1 cellular context compared by ENCODE assay signal in the genomic region with DNA sequence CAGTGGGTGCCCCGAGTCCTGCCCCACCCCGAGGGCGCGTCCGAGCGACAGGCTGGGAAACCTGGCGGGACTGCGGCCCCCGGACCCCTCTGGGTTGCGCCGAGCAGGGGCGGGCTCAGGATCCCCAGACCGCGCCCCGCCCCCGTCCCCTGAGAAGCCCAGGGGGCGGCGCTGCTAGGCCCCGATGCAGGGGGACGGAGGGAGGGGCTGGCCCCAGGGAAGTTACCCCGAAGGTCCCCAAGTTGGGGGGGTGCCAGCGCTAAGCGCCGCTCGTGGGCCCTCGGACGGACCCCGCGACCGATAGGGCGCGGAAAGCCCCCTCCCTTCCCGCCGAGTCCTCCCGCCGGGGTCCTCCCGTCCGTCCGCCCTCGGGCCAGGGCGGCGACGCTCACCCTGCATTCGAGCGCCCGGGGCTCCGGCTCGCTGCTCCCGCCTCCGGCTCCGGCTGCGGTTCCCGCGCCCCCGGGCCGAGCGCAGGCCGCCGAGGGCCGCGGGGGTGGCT.
TF ChIP-seq lines count a peak whose summit lies in the region.

No MANE protein-coding gene starts in this region.

TF ChIP-seq in HEK293, 187 proteins besides CTCF, POLR2A, EP300 and RAD21 (continued from another document and continues in another):
- TF ChIP-seq, protein P1, sequence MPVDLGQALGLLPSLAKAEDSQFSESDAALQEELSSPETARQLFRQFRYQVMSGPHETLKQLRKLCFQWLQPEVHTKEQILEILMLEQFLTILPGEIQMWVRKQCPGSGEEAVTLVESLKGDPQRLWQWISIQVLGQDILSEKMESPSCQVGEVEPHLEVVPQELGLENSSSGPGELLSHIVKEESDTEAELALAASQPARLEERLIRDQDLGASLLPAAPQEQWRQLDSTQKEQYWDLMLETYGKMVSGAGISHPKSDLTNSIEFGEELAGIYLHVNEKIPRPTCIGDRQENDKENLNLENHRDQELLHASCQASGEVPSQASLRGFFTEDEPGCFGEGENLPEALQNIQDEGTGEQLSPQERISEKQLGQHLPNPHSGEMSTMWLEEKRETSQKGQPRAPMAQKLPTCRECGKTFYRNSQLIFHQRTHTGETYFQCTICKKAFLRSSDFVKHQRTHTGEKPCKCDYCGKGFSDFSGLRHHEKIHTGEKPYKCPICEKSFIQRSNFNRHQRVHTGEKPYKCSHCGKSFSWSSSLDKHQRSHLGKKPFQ (tag by site-specific recombination; IDR thresholded peaks at IDR 0.05): no peak
- TF ChIP-seq ZNF610 (tag by site-specific recombination; IDR thresholded peaks at IDR 0.05; ENCODE audit: borderline replicate concordance): no peak
- TF ChIP-seq ZNF658 (tag by site-specific recombination; IDR thresholded peaks at IDR 0.05): no peak
- no peak for TF ChIP-seq ZNF776 (tag by site-specific recombination; IDR thresholded peaks at IDR 0.05; ENCODE audit: borderline replicate concordance)
- TF ChIP-seq ZNF560 (tag by site-specific recombination; IDR thresholded peaks at IDR 0.05; ENCODE audit: borderline replicate concordance): no peak
- TF ChIP-seq ZNF404 (tag by site-specific recombination; IDR thresholded peaks at IDR 0.05): no peak
- no peak for TF ChIP-seq ZNF76 (tag by site-specific recombination; IDR thresholded peaks at IDR 0.05; ENCODE audit: borderline replicate concordance, low read depth)
- TF ChIP-seq, protein P2, sequence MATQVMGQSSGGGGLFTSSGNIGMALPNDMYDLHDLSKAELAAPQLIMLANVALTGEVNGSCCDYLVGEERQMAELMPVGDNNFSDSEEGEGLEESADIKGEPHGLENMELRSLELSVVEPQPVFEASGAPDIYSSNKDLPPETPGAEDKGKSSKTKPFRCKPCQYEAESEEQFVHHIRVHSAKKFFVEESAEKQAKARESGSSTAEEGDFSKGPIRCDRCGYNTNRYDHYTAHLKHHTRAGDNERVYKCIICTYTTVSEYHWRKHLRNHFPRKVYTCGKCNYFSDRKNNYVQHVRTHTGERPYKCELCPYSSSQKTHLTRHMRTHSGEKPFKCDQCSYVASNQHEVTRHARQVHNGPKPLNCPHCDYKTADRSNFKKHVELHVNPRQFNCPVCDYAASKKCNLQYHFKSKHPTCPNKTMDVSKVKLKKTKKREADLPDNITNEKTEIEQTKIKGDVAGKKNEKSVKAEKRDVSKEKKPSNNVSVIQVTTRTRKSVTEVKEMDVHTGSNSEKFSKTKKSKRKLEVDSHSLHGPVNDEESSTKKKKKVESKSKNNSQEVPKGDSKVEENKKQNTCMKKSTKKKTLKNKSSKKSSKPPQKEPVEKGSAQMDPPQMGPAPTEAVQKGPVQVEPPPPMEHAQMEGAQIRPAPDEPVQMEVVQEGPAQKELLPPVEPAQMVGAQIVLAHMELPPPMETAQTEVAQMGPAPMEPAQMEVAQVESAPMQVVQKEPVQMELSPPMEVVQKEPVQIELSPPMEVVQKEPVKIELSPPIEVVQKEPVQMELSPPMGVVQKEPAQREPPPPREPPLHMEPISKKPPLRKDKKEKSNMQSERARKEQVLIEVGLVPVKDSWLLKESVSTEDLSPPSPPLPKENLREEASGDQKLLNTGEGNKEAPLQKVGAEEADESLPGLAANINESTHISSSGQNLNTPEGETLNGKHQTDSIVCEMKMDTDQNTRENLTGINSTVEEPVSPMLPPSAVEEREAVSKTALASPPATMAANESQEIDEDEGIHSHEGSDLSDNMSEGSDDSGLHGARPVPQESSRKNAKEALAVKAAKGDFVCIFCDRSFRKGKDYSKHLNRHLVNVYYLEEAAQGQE (tag by site-specific recombination; IDR thresholded peaks at IDR 0.05): no peak
- TF ChIP-seq ZNF549 (tag by site-specific recombination; IDR thresholded peaks at IDR 0.05): no peak
- no peak for TF ChIP-seq ZNF792 (tag by site-specific recombination; IDR thresholded peaks at IDR 0.05)
- no peak for TF ChIP-seq ZNF624 (tag by site-specific recombination; IDR thresholded peaks at IDR 0.05)
- TF ChIP-seq, protein P3, sequence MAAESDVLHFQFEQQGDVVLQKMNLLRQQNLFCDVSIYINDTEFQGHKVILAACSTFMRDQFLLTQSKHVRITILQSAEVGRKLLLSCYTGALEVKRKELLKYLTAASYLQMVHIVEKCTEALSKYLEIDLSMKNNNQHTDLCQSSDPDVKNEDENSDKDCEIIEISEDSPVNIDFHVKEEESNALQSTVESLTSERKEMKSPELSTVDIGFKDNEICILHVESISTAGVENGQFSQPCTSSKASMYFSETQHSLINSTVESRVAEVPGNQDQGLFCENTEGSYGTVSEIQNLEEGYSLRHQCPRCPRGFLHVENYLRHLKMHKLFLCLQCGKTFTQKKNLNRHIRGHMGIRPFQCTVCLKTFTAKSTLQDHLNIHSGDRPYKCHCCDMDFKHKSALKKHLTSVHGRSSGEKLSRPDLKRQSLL (tag by site-specific recombination; IDR thresholded peaks at IDR 0.05): no peak
- TF ChIP-seq SCRT1 (tag by site-specific recombination; IDR thresholded peaks at IDR 0.05; ENCODE audit: borderline replicate concordance): no peak
- TF ChIP-seq ZNF785 (tag by site-specific recombination; IDR thresholded peaks at IDR 0.05): no peak
- TF ChIP-seq GLI4 (tag by site-specific recombination; IDR thresholded peaks at IDR 0.05): no peak
- TF ChIP-seq, protein P4, sequence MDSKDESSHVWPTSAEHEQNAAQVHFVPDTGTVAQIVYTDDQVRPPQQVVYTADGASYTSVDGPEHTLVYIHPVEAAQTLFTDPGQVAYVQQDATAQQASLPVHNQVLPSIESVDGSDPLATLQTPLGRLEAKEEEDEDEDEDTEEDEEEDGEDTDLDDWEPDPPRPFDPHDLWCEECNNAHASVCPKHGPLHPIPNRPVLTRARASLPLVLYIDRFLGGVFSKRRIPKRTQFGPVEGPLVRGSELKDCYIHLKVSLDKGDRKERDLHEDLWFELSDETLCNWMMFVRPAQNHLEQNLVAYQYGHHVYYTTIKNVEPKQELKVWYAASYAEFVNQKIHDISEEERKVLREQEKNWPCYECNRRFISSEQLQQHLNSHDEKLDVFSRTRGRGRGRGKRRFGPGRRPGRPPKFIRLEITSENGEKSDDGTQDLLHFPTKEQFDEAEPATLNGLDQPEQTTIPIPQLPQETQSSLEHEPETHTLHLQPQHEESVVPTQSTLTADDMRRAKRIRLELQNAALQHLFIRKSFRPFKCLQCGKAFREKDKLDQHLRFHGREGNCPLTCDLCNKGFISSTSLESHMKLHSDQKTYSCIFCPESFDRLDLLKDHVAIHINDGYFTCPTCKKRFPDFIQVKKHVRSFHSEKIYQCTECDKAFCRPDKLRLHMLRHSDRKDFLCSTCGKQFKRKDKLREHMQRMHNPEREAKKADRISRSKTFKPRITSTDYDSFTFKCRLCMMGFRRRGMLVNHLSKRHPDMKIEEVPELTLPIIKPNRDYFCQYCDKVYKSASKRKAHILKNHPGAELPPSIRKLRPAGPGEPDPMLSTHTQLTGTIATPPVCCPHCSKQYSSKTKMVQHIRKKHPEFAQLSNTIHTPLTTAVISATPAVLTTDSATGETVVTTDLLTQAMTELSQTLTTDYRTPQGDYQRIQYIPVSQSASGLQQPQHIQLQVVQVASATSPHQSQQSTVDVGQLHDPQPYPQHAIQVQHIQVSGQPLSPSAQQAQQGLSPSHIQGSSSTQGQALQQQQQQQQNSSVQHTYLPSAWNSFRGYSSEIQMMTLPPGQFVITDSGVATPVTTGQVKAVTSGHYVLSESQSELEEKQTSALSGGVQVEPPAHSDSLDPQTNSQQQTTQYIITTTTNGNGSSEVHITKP (tag by site-specific recombination; IDR thresholded peaks at IDR 0.05): peak; percentile 31
- TF ChIP-seq GLIS1 (tag by site-specific recombination; IDR thresholded peaks at IDR 0.05): peak; percentile 59
- TF ChIP-seq, protein P5, sequence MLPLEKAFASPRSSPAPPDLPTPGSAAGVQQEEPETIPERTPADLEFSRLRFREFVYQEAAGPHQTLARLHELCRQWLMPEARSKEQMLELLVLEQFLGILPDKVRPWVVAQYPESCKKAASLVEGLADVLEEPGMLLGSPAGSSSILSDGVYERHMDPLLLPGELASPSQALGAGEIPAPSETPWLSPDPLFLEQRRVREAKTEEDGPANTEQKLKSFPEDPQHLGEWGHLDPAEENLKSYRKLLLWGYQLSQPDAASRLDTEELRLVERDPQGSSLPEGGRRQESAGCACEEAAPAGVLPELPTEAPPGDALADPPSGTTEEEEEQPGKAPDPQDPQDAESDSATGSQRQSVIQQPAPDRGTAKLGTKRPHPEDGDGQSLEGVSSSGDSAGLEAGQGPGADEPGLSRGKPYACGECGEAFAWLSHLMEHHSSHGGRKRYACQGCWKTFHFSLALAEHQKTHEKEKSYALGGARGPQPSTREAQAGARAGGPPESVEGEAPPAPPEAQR (tag by site-specific recombination; IDR thresholded peaks at IDR 0.05): no peak
- no peak for TF ChIP-seq GFI1B (tag by site-specific recombination; IDR thresholded peaks at IDR 0.05)
- TF ChIP-seq RBAK (tag by site-specific recombination; IDR thresholded peaks at IDR 0.05): no peak
- TF ChIP-seq KLF8 (tag by site-specific recombination; IDR thresholded peaks at IDR 0.05): peak; percentile 8; the same call in 1 of the 2 replicates
- peak; percentile 33 for TF ChIP-seq KLF1 (tag by site-specific recombination; IDR thresholded peaks at IDR 0.05)
- TF ChIP-seq ZNF830 (tag by site-specific recombination; IDR thresholded peaks at IDR 0.05; ENCODE audit: low read depth): no peak
- no peak for TF ChIP-seq OSR2 (tag by site-specific recombination; IDR thresholded peaks at IDR 0.05)
- no peak; the same call in 1 of the 2 replicates for TF ChIP-seq ZBTB8A (tag by site-specific recombination; IDR thresholded peaks at IDR 0.05)
- TF ChIP-seq WT1 (tag by site-specific recombination; IDR thresholded peaks at IDR 0.05): no peak
- no peak for TF ChIP-seq ZNF514 (tag by site-specific recombination; IDR thresholded peaks at IDR 0.05)
- no peak for TF ChIP-seq ZEB2 (tag by site-specific recombination; IDR thresholded peaks at IDR 0.05)
- no peak for TF ChIP-seq BCL11A (tag by site-specific recombination; IDR thresholded peaks at IDR 0.05; ENCODE audit: low read depth)
- TF ChIP-seq ZNF341 (tag by site-specific recombination; IDR thresholded peaks at IDR 0.05; ENCODE audit: low read depth): peak; percentile 48
- TF ChIP-seq ZNF664 (tag by site-specific recombination; IDR thresholded peaks at IDR 0.05): no peak
- TF ChIP-seq, protein P6, sequence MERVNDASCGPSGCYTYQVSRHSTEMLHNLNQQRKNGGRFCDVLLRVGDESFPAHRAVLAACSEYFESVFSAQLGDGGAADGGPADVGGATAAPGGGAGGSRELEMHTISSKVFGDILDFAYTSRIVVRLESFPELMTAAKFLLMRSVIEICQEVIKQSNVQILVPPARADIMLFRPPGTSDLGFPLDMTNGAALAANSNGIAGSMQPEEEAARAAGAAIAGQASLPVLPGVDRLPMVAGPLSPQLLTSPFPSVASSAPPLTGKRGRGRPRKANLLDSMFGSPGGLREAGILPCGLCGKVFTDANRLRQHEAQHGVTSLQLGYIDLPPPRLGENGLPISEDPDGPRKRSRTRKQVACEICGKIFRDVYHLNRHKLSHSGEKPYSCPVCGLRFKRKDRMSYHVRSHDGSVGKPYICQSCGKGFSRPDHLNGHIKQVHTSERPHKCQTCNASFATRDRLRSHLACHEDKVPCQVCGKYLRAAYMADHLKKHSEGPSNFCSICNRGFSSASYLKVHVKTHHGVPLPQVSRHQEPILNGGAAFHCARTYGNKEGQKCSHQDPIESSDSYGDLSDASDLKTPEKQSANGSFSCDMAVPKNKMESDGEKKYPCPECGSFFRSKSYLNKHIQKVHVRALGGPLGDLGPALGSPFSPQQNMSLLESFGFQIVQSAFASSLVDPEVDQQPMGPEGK (tag by site-specific recombination; IDR thresholded peaks at IDR 0.05): peak; percentile 73
- TF ChIP-seq, protein P7, sequence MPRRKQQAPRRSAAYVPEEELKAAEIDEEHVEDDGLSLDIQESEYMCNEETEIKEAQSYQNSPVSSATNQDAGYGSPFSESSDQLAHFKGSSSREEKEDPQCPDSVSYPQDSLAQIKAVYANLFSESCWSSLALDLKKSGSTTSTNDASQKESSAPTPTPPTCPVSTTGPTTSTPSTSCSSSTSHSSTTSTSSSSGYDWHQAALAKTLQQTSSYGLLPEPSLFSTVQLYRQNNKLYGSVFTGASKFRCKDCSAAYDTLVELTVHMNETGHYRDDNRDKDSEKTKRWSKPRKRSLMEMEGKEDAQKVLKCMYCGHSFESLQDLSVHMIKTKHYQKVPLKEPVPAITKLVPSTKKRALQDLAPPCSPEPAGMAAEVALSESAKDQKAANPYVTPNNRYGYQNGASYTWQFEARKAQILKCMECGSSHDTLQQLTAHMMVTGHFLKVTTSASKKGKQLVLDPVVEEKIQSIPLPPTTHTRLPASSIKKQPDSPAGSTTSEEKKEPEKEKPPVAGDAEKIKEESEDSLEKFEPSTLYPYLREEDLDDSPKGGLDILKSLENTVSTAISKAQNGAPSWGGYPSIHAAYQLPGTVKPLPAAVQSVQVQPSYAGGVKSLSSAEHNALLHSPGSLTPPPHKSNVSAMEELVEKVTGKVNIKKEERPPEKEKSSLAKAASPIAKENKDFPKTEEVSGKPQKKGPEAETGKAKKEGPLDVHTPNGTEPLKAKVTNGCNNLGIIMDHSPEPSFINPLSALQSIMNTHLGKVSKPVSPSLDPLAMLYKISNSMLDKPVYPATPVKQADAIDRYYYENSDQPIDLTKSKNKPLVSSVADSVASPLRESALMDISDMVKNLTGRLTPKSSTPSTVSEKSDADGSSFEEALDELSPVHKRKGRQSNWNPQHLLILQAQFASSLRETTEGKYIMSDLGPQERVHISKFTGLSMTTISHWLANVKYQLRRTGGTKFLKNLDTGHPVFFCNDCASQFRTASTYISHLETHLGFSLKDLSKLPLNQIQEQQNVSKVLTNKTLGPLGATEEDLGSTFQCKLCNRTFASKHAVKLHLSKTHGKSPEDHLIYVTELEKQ (tag by site-specific recombination; IDR thresholded peaks at IDR 0.05; ENCODE audit: borderline replicate concordance): no peak
- TF ChIP-seq, protein P8, sequence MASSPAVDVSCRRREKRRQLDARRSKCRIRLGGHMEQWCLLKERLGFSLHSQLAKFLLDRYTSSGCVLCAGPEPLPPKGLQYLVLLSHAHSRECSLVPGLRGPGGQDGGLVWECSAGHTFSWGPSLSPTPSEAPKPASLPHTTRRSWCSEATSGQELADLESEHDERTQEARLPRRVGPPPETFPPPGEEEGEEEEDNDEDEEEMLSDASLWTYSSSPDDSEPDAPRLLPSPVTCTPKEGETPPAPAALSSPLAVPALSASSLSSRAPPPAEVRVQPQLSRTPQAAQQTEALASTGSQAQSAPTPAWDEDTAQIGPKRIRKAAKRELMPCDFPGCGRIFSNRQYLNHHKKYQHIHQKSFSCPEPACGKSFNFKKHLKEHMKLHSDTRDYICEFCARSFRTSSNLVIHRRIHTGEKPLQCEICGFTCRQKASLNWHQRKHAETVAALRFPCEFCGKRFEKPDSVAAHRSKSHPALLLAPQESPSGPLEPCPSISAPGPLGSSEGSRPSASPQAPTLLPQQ (tag by site-specific recombination; IDR thresholded peaks at IDR 0.05): no peak
- TF ChIP-seq, protein P9, sequence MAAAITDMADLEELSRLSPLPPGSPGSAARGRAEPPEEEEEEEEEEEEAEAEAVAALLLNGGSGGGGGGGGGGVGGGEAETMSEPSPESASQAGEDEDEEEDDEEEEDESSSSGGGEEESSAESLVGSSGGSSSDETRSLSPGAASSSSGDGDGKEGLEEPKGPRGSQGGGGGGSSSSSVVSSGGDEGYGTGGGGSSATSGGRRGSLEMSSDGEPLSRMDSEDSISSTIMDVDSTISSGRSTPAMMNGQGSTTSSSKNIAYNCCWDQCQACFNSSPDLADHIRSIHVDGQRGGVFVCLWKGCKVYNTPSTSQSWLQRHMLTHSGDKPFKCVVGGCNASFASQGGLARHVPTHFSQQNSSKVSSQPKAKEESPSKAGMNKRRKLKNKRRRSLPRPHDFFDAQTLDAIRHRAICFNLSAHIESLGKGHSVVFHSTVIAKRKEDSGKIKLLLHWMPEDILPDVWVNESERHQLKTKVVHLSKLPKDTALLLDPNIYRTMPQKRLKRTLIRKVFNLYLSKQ (tag by site-specific recombination; IDR thresholded peaks at IDR 0.05; ENCODE audit: borderline replicate concordance): no peak
- no peak for TF ChIP-seq ZNF248 (tag by site-specific recombination; IDR thresholded peaks at IDR 0.05)
- no peak for TF ChIP-seq ZFHX2 (tag by site-specific recombination; conservative IDR thresholded peaks at IDR 0.05)
- TF ChIP-seq ZNF791 (tag by site-specific recombination; IDR thresholded peaks at IDR 0.05): no peak
